15 cellular contexts compared by ENCODE assay signal in the genomic region with DNA sequence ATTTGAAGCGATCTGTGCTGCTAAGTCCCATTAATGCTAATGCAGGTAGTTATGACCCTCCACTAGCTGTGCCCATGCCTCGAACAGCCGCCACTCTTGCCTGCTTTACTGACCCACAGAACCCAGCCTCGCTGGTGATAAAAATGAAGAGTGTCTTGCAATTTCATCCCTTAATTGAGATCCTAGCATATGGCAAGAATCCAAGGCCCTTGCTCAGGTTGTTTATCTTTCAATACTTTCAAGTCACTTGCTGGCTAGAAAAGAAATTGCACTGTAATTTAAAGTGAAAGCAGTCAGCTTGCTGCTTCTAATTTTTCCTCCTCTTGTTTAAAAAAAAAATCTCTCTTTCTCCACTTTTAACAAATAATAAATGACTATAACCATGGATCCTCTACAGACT.
DNase-seq lines count a peak whose midpoint lies in the region; ATAC-seq and TF ChIP-seq lines count a peak whose summit lies in the region.
"Had no signal": no experiment of that assay in that cellular context is flagged by ENCODE, and none has a peak within 500 bp of the region (broad histone marks: within the 10 kb centered on the region; RNA-seq: fewer than 3 reads in every experiment).

No MANE protein-coding gene starts in this region.

- H3K4me1 ChIP-seq in OCI-LY1 (ENCODE audit: insufficient read depth, low read length, severe bottlenecking) (peaks cover 40% of the 10 kb centered on the region), smooth muscle cell (ENCODE audit: low read depth) (peaks cover 29% of the 10 kb centered on the region), breast epithelium (no peaks in the 10 kb centered on the region)

- no peak overlapping the region for H3K9ac ChIP-seq in OCI-LY1 (ENCODE audit: low read length)
- peak overlapping the region; percentile 1 for H3K9ac ChIP-seq in smooth muscle cell (ENCODE audit: low read depth)
- H3K9ac ChIP-seq: SK-N-SH had no signal

- H3K36me3 ChIP-seq in OCI-LY1 (ENCODE audit: insufficient read depth, low read length): no peaks in the 10 kb centered on the region
- no peaks in the 10 kb centered on the region for H3K36me3 ChIP-seq in smooth muscle cell (ENCODE audit: low read depth)
- H3K36me3 ChIP-seq in breast epithelium: no peaks in the 10 kb centered on the region
- H3K36me3 ChIP-seq: thoracic aorta had no signal

- H3K9me3 ChIP-seq in OCI-LY1 (ENCODE audit: low read length): no peaks in the 10 kb centered on the region
- no peaks in the 10 kb centered on the region for H3K9me3 ChIP-seq in smooth muscle cell (replicated peaks; ENCODE audit: low read depth)
- no peaks in the 10 kb centered on the region for H3K9me3 ChIP-seq in breast epithelium
- H3K9me3 ChIP-seq: SK-N-SH, thoracic aorta had no signal

- TF ChIP-seq CTCF in OCI-LY1 (IDR thresholded peaks at IDR 0.05; ENCODE audit: low read length): no peak
- no peak for TF ChIP-seq CTCF in epithelial cell of proximal tubule (conservative IDR thresholded peaks at IDR 0.05; ENCODE audit: low read depth, low read length)
- TF ChIP-seq CTCF in smooth muscle cell (IDR thresholded peaks at IDR 0.05; ENCODE audit: borderline replicate concordance, insufficient read depth, poor library complexity, severe bottlenecking): no peak
- TF ChIP-seq CTCF in natural killer cell (IDR thresholded peaks at IDR 0.05): no peak
- no peak for TF ChIP-seq CTCF in breast epithelium (IDR thresholded peaks at IDR 0.05)

- ATAC-seq in natural killer cell: no peak
- ATAC-seq: activated T-helper 17 cell treated with anti-CD3 and anti-CD28 coated beads, Interleukin-2, amount 50 U/mL, for 72 hours; Panc1 had no signal

- H3K9me3 Mint-ChIP-seq in natural killer cell: no peaks in the 10 kb centered on the region
- H3K9me3 Mint-ChIP-seq: activated T-helper 17 cell treated with anti-CD3 and anti-CD28 coated beads, Interleukin-2, amount 50 U/mL, for 72 hours had no signal

- WGBS in smooth muscle cell (ENCODE audit: low lambda C conversion rate): 88% methylated on average over 4 of the region's 4 CpGs

- H3K27ac ChIP-seq in OCI-LY1 (ENCODE audit: low read depth, low read length, poor library complexity, severe bottlenecking) (no peak overlapping the region), smooth muscle cell (ENCODE audit: low read depth) (peak overlapping the region; percentile 57), breast epithelium (peak overlapping the region in 1 of 2 donors; percentile 3)
- H3K27ac ChIP-seq: thoracic aorta had no signal

- H4K20me1 ChIP-seq in OCI-LY1 (ENCODE audit: insufficient read depth, low read length) (no peaks in the 10 kb centered on the region), smooth muscle cell (ENCODE audit: low read depth) (peaks cover 42% of the 10 kb centered on the region)

- peak overlapping the region; percentile 24; the same call in 1 of the 2 replicates for H3K4me2 ChIP-seq in OCI-LY1 (ENCODE audit: low read length)
- peak overlapping the region; percentile 45 for H3K4me2 ChIP-seq in smooth muscle cell
- H3K4me2 ChIP-seq: SK-N-SH had no signal

- no peaks in the 10 kb centered on the region for H3K9me2 ChIP-seq in OCI-LY1 (ENCODE audit: low read depth, low read length)
- H3K9me2 ChIP-seq: SK-N-SH had no signal

- no peak overlapping the region for H3K27ac Mint-ChIP-seq in natural killer cell
- H3K27ac Mint-ChIP-seq: activated T-helper 17 cell treated with anti-CD3 and anti-CD28 coated beads, Interleukin-2, amount 50 U/mL, for 72 hours had no signal

- no peak overlapping the region for H3K4me3 Mint-ChIP-seq in natural killer cell
- H3K4me3 Mint-ChIP-seq: activated T-helper 17 cell treated with anti-CD3 and anti-CD28 coated beads, Interleukin-2, amount 50 U/mL, for 72 hours had no signal

- intact Hi-C loops in natural killer cell (cut with micrococcal nuclease) (no loop called here), breast epithelium (cut with DNase I; ENCODE audit: low total_unique reads) (no loop called here)

- H2AFZ ChIP-seq in OCI-LY1 (ENCODE audit: low read length) (no peak overlapping the region), smooth muscle cell (ENCODE audit: low read depth) (no peak overlapping the region)

- H3K4me3 ChIP-seq in OCI-LY1 (ENCODE audit: low read depth, low read length, poor library complexity, severe bottlenecking): no peak overlapping the region
- peak overlapping the region; percentile 21 for H3K4me3 ChIP-seq in epithelial cell of proximal tubule (ENCODE audit: low read depth, low read length)
- H3K4me3 ChIP-seq in smooth muscle cell: no peak overlapping the region
- peak overlapping the region in 1 of 3 donors; percentile 22 for H3K4me3 ChIP-seq in breast epithelium
- H3K4me3 ChIP-seq: thoracic aorta had no signal

- H3K27me3 Mint-ChIP-seq in natural killer cell (ENCODE audit: low read depth in 2 of 2): peaks cover 5 to 25% of the 10 kb centered on the region in 2 donors

- no peaks in the 10 kb centered on the region for H3K36me3 Mint-ChIP-seq in natural killer cell

- no peaks in the 10 kb centered on the region for H3K4me1 Mint-ChIP-seq in natural killer cell
- H3K4me1 Mint-ChIP-seq: activated T-helper 17 cell treated with anti-CD3 and anti-CD28 coated beads, Interleukin-2, amount 50 U/mL, for 72 hours had no signal

- H3K79me2 ChIP-seq in OCI-LY1 (ENCODE audit: insufficient read depth, low read length) (no peaks in the 10 kb centered on the region), smooth muscle cell (ENCODE audit: low read depth) (peaks cover 30% of the 10 kb centered on the region)

- DNase-seq in NCI-H82 (lab: John Stamatoyannopoulos, UW) (peak; percentile 45), NCI-H82 treated with DMSO at 0.1 percent for 48 hours (lab: John Stamatoyannopoulos, UW; ENCODE audit: unreplicated experiment) (no peak), epithelial cell of proximal tubule (ENCODE audit: low read depth) (no peak), smooth muscle cell (lab: John Stamatoyannopoulos, UW; ENCODE audit: unreplicated experiment) (no peak), natural killer cell (no peak), breast epithelium (ENCODE audit: low spot score in 2 of 2) (no peak)
- no peak for DNase-seq in activated T-cell treated with anti-CD3 and anti-CD28 coated beads, Interleukin-2, amount 50 U/mL, for 48 hours
- DNase-seq: central memory CD4-positive, alpha-beta T cell; effector CD8-positive, alpha-beta T cell; kidney glomerular epithelial cell; SK-N-SH had no signal

- H3K27me3 ChIP-seq in OCI-LY1 (ENCODE audit: insufficient read depth, low read length) (no peaks in the 10 kb centered on the region), smooth muscle cell (ENCODE audit: low read depth) (no peaks in the 10 kb centered on the region), breast epithelium (no peaks in the 10 kb centered on the region)

- no peaks in the 10 kb centered on the region for H3F3A ChIP-seq in OCI-LY1 (ENCODE audit: insufficient read depth, low read length)
- peaks cover 2% of the 10 kb centered on the region for H3F3A ChIP-seq in smooth muscle cell (ENCODE audit: low read depth)

- no peak for TF ChIP-seq POLR2A in breast epithelium (IDR thresholded peaks at IDR 0.05)
